In genomic region chr4:148522995-148523394, GRCh38 we compare ENCODE assay signal across 19 cellular contexts.
DNase-seq lines count a peak whose midpoint lies in the region; ATAC-seq and TF ChIP-seq lines count a peak whose summit lies in the region.
"Had no signal": no experiment of that assay in that cellular context is flagged by ENCODE, and none has a peak within 500 bp of the region (broad histone marks: within the 10 kb centered on the region; RNA-seq: fewer than 3 reads in every experiment).

No MANE protein-coding gene starts in this region.

- H3K27me3 ChIP-seq in heart right ventricle: no peaks in the 10 kb centered on the region
- H3K27me3 ChIP-seq: BLaER1 had no signal

- intact Hi-C loops in heart right ventricle (cut with DNase I) (loop anchor here in 1 of 10 donors (10.0 kb wide), 1 partner anchor 68 kb away; no protein-coding TSS in a partner anchor), cardiac septum (cut with DNase I) (no loop called here)
- intact Hi-C loops in activated CD4-positive, alpha-beta memory T cell treated with anti-CD3 and anti-CD28 coated beads for 36 hours (cut with micrococcal nuclease): no loop called here

- 64 to 72% methylated on average over 4 of the region's 4 CpGs for WGBS in heart right ventricle, 2 donors

- peaks cover 2% of the 10 kb centered on the region for H3K36me3 Mint-ChIP-seq in activated CD4-positive, alpha-beta memory T cell treated with anti-CD3 and anti-CD28 coated beads for 36 hours
- H3K36me3 Mint-ChIP-seq: CD8-positive, alpha-beta T cell had no signal

- no peak overlapping the region for H3K27ac Mint-ChIP-seq in activated CD4-positive, alpha-beta memory T cell treated with anti-CD3 and anti-CD28 coated beads for 36 hours
- H3K27ac Mint-ChIP-seq: B cell; CD4-positive, CD25-positive, alpha-beta regulatory T cell; CD8-positive, alpha-beta T cell had no signal

- no peak overlapping the region for H3K27ac ChIP-seq in heart right ventricle
- H3K27ac ChIP-seq: 22Rv1, BLaER1, C4-2B, GM23248 had no signal

- H3K9me3 ChIP-seq in heart right ventricle: peaks cover 0 to 4% (median 0%) of the 10 kb centered on the region in 11 donors
- H3K9me3 ChIP-seq: BLaER1, Caco-2 had no signal

- H3K9me3 Mint-ChIP-seq in activated CD4-positive, alpha-beta memory T cell treated with anti-CD3 and anti-CD28 coated beads for 36 hours: peaks cover 3% of the 10 kb centered on the region

- H3K4me1 ChIP-seq in heart right ventricle: no peaks in the 10 kb centered on the region
- H3K4me1 ChIP-seq: BLaER1, Caco-2 had no signal

- peak; percentile 13 for DNase-seq in NCI-H82 (lab: John Stamatoyannopoulos, UW)
- DNase-seq in NCI-H82 treated with DMSO at 0.1 percent for 48 hours (lab: John Stamatoyannopoulos, UW; ENCODE audit: unreplicated experiment): no peak
- no peak for DNase-seq in heart right ventricle
- no peak for DNase-seq in cardiac septum (ENCODE audit: low spot score)
- peak; percentile 3 for DNase-seq in inferior parietal cortex (ENCODE audit: extremely low spot score)
- DNase-seq in activated CD4-positive, alpha-beta memory T cell treated with anti-CD3 and anti-CD28 coated beads for 36 hours: no peak
- DNase-seq in Kasumi-1 (lab: John Stamatoyannopoulos, UW): no peak
- DNase-seq: Caco-2; CD4-positive, CD25-positive, alpha-beta regulatory T cell; CD8-positive, alpha-beta T cell; DMS153; DND-41; GM23248; H7; HCEC 1CT had no signal

- POLR2A ChIA-PET in activated CD4-positive, alpha-beta memory T cell treated with anti-CD3 and anti-CD28 coated beads for 36 hours (lab: Charles Lee): no interaction called here

- peak in 1 of 9 donors; percentile 7 for TF ChIP-seq CTCF in heart right ventricle (IDR thresholded peaks at IDR 0.05)

- peak in 5 of 8 donors; percentile 41 to 77 (median 46) for ATAC-seq in heart right ventricle
- ATAC-seq: CD8-positive, alpha-beta T cell had no signal

- CTCF ChIA-PET in activated CD4-positive, alpha-beta memory T cell treated with anti-CD3 and anti-CD28 coated beads for 36 hours (lab: Charles Lee): no interaction called here

- no peaks in the 10 kb centered on the region for H3K36me3 ChIP-seq in heart right ventricle
- H3K36me3 ChIP-seq: BLaER1 had no signal

- no peak overlapping the region for H3K4me3 ChIP-seq in heart right ventricle
- H3K4me3 ChIP-seq: BLaER1, GM23248 had no signal

- no peak overlapping the region for H3K4me3 Mint-ChIP-seq in activated CD4-positive, alpha-beta memory T cell treated with anti-CD3 and anti-CD28 coated beads for 36 hours
- H3K4me3 Mint-ChIP-seq: B cell; CD4-positive, CD25-positive, alpha-beta regulatory T cell; CD8-positive, alpha-beta T cell had no signal

- no peaks in the 10 kb centered on the region for H3K4me1 Mint-ChIP-seq in activated CD4-positive, alpha-beta memory T cell treated with anti-CD3 and anti-CD28 coated beads for 36 hours (ENCODE audit: low read depth)
- H3K4me1 Mint-ChIP-seq: B cell; CD4-positive, CD25-positive, alpha-beta regulatory T cell had no signal

- no peaks in the 10 kb centered on the region for H3K27me3 Mint-ChIP-seq in activated CD4-positive, alpha-beta memory T cell treated with anti-CD3 and anti-CD28 coated beads for 36 hours
- H3K27me3 Mint-ChIP-seq: B cell had no signal

Comparison
In these comparisons a context has a peak if more than half of its experiments do, and no peak if none do; other contexts are left out.
1. DNase-seq: peak in NCI-H82 (single experiment) and inferior parietal cortex (single experiment); none in NCI-H82 treated with DMSO at 0.1 percent for 48 hours (single experiment), heart right ventricle (0 of 2), cardiac septum (single experiment), activated CD4-positive, alpha-beta memory T cell treated with anti-CD3 and anti-CD28 coated beads for 36 hours (single experiment) and Kasumi-1 (0 of 2).